10 cellular contexts compared by ENCODE assay signal in the genomic region with DNA sequence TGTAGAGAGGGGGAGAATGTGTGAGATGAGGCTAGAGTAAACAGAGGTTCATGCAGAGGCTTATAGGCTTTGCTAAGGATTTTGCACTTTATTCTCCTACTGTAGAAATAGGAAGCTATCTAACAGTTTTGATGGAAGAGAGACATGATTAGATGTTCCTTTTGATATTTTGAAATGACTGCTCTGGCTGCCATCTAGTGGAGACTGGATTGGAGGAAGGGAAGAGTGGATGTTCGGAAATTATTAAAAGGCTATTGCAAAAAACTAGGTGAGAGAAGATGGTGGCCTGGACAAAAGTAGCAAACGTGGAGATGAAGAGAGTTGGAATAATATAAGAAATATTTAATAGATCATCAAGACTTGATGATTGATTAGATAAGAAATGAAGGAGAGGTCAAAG. TPM values are rescaled to one million over a fixed set of nuclear protein-coding genes. Genes with fewer than 3 reads are reported as not detected.
A peak's percentile ranks its signal among the peaks of the same experiment; 100 is the strongest.
DNase-seq lines count a peak whose midpoint lies in the region; ATAC-seq and TF ChIP-seq lines count a peak whose summit lies in the region.
"Had no signal": no experiment of that assay in that cellular context is flagged by ENCODE, and none has a peak within 500 bp of the region (broad histone marks: within the 10 kb centered on the region; RNA-seq: fewer than 3 reads in every experiment).

No MANE protein-coding gene starts in this region.

- H3K27ac ChIP-seq in C4-2B: no peak overlapping the region

- no peaks in the 10 kb centered on the region for H3K4me1 Mint-ChIP-seq in HFFc6 (ENCODE audit: low read depth)
- H3K4me1 Mint-ChIP-seq: activated naive CD8-positive, alpha-beta T cell treated with anti-CD3 and anti-CD28 coated beads, Interleukin-2, amount 50 U/mL, for 24 hours had no signal

- peaks cover 2% of the 10 kb centered on the region; the same call in 1 of the 2 replicates for H3K27me3 Mint-ChIP-seq in HFFc6 (ENCODE audit: insufficient read depth)

- H3K36me3 Mint-ChIP-seq in HFFc6 (ENCODE audit: low read depth): no peaks in the 10 kb centered on the region

- TF ChIP-seq CTCF in C4-2B (conservative IDR thresholded peaks at IDR 0.05) (peak; percentile 68), HFFc6 (IDR thresholded peaks at IDR 0.05) (peak; percentile 55; the same call in 1 of the 2 replicates)

- no peak overlapping the region for H3K27ac Mint-ChIP-seq in HFFc6
- H3K27ac Mint-ChIP-seq: activated naive CD8-positive, alpha-beta T cell treated with anti-CD3 and anti-CD28 coated beads, Interleukin-2, amount 50 U/mL, for 24 hours; T-helper 17 cell had no signal

- no peak for DNase-seq in HFFc6
- peak; percentile 9 for DNase-seq in RPMI7951 (ENCODE audit: low read depth)
- peak; percentile 60 for DNase-seq in inferior parietal cortex (ENCODE audit: extremely low spot score)
- no peak for DNase-seq in GDM1 (lab: John Stamatoyannopoulos, UW)
- DNase-seq: activated naive CD8-positive, alpha-beta T cell treated with anti-CD3 and anti-CD28 coated beads, Interleukin-2, amount 50 U/mL, for 24 hours; T-helper 17 cell had no signal

- ATAC-seq in GM18909 (IDR thresholded peaks at IDR 0.05; ENCODE audit: poor library complexity, unreplicated experiment): no peak
- no peak for ATAC-seq in HG03045 (IDR thresholded peaks at IDR 0.05; ENCODE audit: unreplicated experiment)
- no peak for ATAC-seq in HG02973 (IDR thresholded peaks at IDR 0.05; ENCODE audit: unreplicated experiment)
- ATAC-seq: activated naive CD8-positive, alpha-beta T cell treated with anti-CD3 and anti-CD28 coated beads, Interleukin-2, amount 50 U/mL, for 24 hours; T-helper 17 cell had no signal

- no peak overlapping the region for H3K4me3 Mint-ChIP-seq in HFFc6
- H3K4me3 Mint-ChIP-seq: activated naive CD8-positive, alpha-beta T cell treated with anti-CD3 and anti-CD28 coated beads, Interleukin-2, amount 50 U/mL, for 24 hours; T-helper 17 cell had no signal

- H3K9me3 Mint-ChIP-seq in HFFc6: no peaks in the 10 kb centered on the region
- H3K9me3 Mint-ChIP-seq: activated naive CD8-positive, alpha-beta T cell treated with anti-CD3 and anti-CD28 coated beads, Interleukin-2, amount 50 U/mL, for 24 hours had no signal

RNA-seq across cellular contexts. Expression of a gene that starts 42.2 kb away (rescaled TPM):
- total RNA-seq in HFFc6 (2021; fragmentation: NEBNext Ultra II Directional; extraction: Animal tissue kit (Norgen Biotek cat#: 25700)): under 1 TPM in 3 of 6 experiments, not detected in 3; 0.08 to 0.11 (median 0.10) TPM
- not detected in 2 replicates for total RNA-seq in RPMI7951 (2014; rRNA removed; shearing (Covaris generic))

Comparison
In these comparisons a context has a peak if more than half of its experiments do, and no peak if none do; other contexts are left out.
1. DNase-seq: peak in RPMI7951 (single experiment) and inferior parietal cortex (single experiment); none in HFFc6 (single experiment) and GDM1 (single experiment).